Comparison of ENCODE assay signal across 9 cellular contexts in the genomic region with DNA sequence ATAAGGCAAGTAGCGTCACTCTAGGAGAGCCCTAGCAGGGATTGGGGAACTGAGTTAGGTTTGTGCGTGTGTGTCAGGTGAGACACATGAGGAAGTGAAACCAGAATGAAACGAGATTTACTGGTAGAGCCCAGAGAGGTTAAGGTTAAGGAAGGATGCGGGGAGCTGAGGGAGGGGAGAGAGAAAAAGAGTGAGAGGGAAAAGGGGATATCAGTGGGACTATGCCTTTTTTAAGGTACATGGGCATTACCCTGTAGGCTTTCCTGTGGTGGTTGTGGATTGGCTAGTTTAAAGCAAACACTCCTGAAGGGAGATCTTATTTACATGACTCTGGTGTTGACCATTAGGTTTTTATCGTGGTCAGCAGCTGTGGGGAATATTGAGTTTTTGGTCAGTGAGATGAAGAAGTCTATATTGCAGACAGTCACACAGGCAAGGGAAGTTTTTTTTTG. TPM values are rescaled to one million over a fixed set of nuclear protein-coding genes. Genes with fewer than 3 reads are reported as not detected.
DNase-seq lines count a peak whose midpoint lies in the region; ATAC-seq and TF ChIP-seq lines count a peak whose summit lies in the region.
"Had no signal": no experiment of that assay in that cellular context is flagged by ENCODE, and none has a peak within 500 bp of the region (broad histone marks: within the 10 kb centered on the region; RNA-seq: fewer than 3 reads in every experiment).

No MANE protein-coding gene starts in this region.

- no TSS peak for BruUV-seq in Calu3 (replicated peaks; lab: Mats Ljungman, UMichigan)

- H3K4me1 Mint-ChIP-seq in Calu3 (ENCODE audit: low read depth, unreplicated experiment), result peaks cover 16% of the 10 kb centered on the region
- H3K4me1 Mint-ChIP-seq in activated naive CD8-positive, alpha-beta T cell (ENCODE audit: low read depth), result peaks cover 77% of the 10 kb centered on the region

- H3K36me3 Mint-ChIP-seq in Calu3 (ENCODE audit: insufficient read depth, unreplicated experiment), result no peaks in the 10 kb centered on the region
- H3K36me3 Mint-ChIP-seq in activated naive CD8-positive, alpha-beta T cell, result peaks cover 8% of the 10 kb centered on the region

- TF ChIP-seq CTCF in Calu3 (IDR thresholded peaks at IDR 0.05; ENCODE audit: unreplicated experiment), result no peak

- H3K27me3 Mint-ChIP-seq in Calu3 (ENCODE audit: unreplicated experiment), result no peaks in the 10 kb centered on the region
- H3K27me3 Mint-ChIP-seq in activated naive CD8-positive, alpha-beta T cell, result no peaks in the 10 kb centered on the region

- peak; percentile 100 for ATAC-seq in GM19395 (IDR thresholded peaks at IDR 0.05; ENCODE audit: unreplicated experiment)
- ATAC-seq in HG03135 (IDR thresholded peaks at IDR 0.05; ENCODE audit: unreplicated experiment), result peak; percentile 99

- intact Hi-C loops in Calu3 (cut with micrococcal nuclease; ENCODE audit: unreplicated experiment), result no loop called here

- CTCF ChIA-PET in Calu3 (lab: Charles Lee), result interaction anchor here (0.7 kb wide), 1 partner anchor 132 kb away, joined by 3 read pairs; no protein-coding TSS in a partner anchor

- H3K4me3 Mint-ChIP-seq in Calu3 (ENCODE audit: low read depth, unreplicated experiment), result peak overlapping the region; percentile 33
- peak overlapping the region; percentile 3 for H3K4me3 Mint-ChIP-seq in activated naive CD8-positive, alpha-beta T cell

- no peaks in the 10 kb centered on the region for H3K9me3 Mint-ChIP-seq in Calu3 (ENCODE audit: low read depth, unreplicated experiment)
- no peaks in the 10 kb centered on the region for H3K9me3 Mint-ChIP-seq in activated naive CD8-positive, alpha-beta T cell (ENCODE audit: low read depth)

- peak; percentile 14 for DNase-seq in Calu3
- no peak for DNase-seq in SIG-M5 (lab: John Stamatoyannopoulos, UW)
- DNase-seq in NCI-H1105 treated with DMSO at 0.1 percent for 48 hours (lab: John Stamatoyannopoulos, UW), result no peak
- no peak for DNase-seq in occipital lobe (lab: John Stamatoyannopoulos, UW)
- DNase-seq in activated CD8-positive, alpha-beta memory T cell treated with anti-CD3 and anti-CD28 coated beads for 24 hours, result no peak
- DNase-seq: SHP77 treated with DMSO at 0.1 percent for 48 hours had no signal

- peak overlapping the region; percentile 32 for H3K27ac Mint-ChIP-seq in Calu3 (ENCODE audit: unreplicated experiment)
- H3K27ac Mint-ChIP-seq in activated naive CD8-positive, alpha-beta T cell, result peak overlapping the region; percentile 7

RNA-seq across cellular contexts. Expression of a gene that starts 13.9 kb away (rescaled TPM):
- 28.6 and 31.4 TPM in 2 replicates for total RNA-seq in Calu3 (2022)
- total RNA-seq in occipital lobe, result 300 TPM
